10 cellular contexts compared by ENCODE assay signal in the genomic region with DNA sequence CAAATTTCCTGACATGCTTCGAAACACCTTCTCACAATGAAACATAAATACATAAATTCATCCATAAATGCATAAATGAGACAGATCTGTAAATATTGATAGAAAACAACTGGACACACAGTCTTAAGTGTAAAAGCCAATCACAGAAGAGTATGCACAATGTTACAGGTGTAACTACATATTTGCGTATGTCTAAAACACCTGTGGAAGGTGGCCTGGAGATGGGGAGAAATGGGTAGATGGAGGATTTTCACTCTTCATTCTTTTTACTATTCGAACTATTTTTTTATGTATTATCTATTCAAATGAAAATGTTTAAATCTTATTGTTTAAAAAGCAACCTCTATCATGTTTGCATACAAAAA. TPM values are rescaled to one million over a fixed set of nuclear protein-coding genes. Genes with fewer than 3 reads are reported as not detected.
DNase-seq lines count a peak whose midpoint lies in the region; ATAC-seq, FAIRE-seq and TF ChIP-seq lines count a peak whose summit lies in the region.
"Had no signal": no experiment of that assay in that cellular context is flagged by ENCODE, and none has a peak within 500 bp of the region (broad histone marks: within the 10 kb centered on the region; RNA-seq: fewer than 3 reads in every experiment).

No MANE protein-coding gene starts in this region.

- ATAC-seq in heart right ventricle (no peak), heart left ventricle (no peak)

- peaks cover 0 to 31% (median 20%) of the 10 kb centered on the region in 9 donors for H3K4me1 ChIP-seq in heart right ventricle
- H3K4me1 ChIP-seq in heart left ventricle, result peaks cover 0 to 17% (median 10%) of the 10 kb centered on the region in 12 donors
- no peaks in the 10 kb centered on the region for H3K4me1 ChIP-seq in kidney (ENCODE audit: control insufficient read depth in 1 of 2, insufficient read depth in 1 of 2, low read depth in 1 of 2, low read length in 2 of 2)

- H3K4me1 Mint-ChIP-seq in activated naive CD8-positive, alpha-beta T cell (ENCODE audit: low read depth), result peaks cover 22% of the 10 kb centered on the region
- peaks cover 4% of the 10 kb centered on the region for H3K4me1 Mint-ChIP-seq in type B pancreatic cell (ENCODE audit: unreplicated experiment)

- H3K9me3 Mint-ChIP-seq in activated naive CD8-positive, alpha-beta T cell (ENCODE audit: low read depth), result no peaks in the 10 kb centered on the region
- H3K9me3 Mint-ChIP-seq in type B pancreatic cell, result no peaks in the 10 kb centered on the region

- peaks cover 10% of the 10 kb centered on the region for H3K27me3 Mint-ChIP-seq in activated naive CD8-positive, alpha-beta T cell
- peaks cover 22% of the 10 kb centered on the region for H3K27me3 Mint-ChIP-seq in type B pancreatic cell

- peak overlapping the region; percentile 93 for H3K4me3 Mint-ChIP-seq in activated naive CD8-positive, alpha-beta T cell
- H3K4me3 Mint-ChIP-seq in type B pancreatic cell, result peak overlapping the region; percentile 89

- peak overlapping the region in 6 of 10 donors; percentile 53 to 76 (median 64) for H3K4me3 ChIP-seq in heart right ventricle
- H3K4me3 ChIP-seq in heart left ventricle, result peak overlapping the region in 6 of 12 donors; percentile 60 to 68 (median 64)
- peak overlapping the region; percentile 87 to 97 for H3K4me3 ChIP-seq in kidney (ENCODE audit: low read length in 2 of 2)

- H3K36me3 ChIP-seq in heart right ventricle (peaks cover 0 to under 1% (median 0%) of the 10 kb centered on the region in 9 donors), heart left ventricle (no peaks in the 10 kb centered on the region), kidney (ENCODE audit: control insufficient read depth in 1 of 2, insufficient read depth in 2 of 2, low read length in 2 of 2) (no peaks in the 10 kb centered on the region)
- H3K36me3 ChIP-seq: BLaER1 treated with 17β-estradiol and CSF1 and Interleukin-3, amounts not matched to agents 10 nM and 100 nM had no signal

- H3K27me3 ChIP-seq in heart right ventricle, result peaks cover 0 to 45% (median 0%) of the 10 kb centered on the region in 7 donors
- peaks cover 0 to 4% (median 0%) of the 10 kb centered on the region in 9 donors for H3K27me3 ChIP-seq in heart left ventricle

- DNase-seq in heart right ventricle (no peak), heart left ventricle (no peak), kidney (no peak), type B pancreatic cell (ENCODE audit: extremely low spot score, unreplicated experiment) (no peak), erythroblast (lab: John Stamatoyannopoulos, UW) (no peak), NCI-H2227 treated with DMSO at 0.1 percent for 48 hours (lab: John Stamatoyannopoulos, UW) (no peak), occipital lobe (lab: John Stamatoyannopoulos, UW) (no peak)
- DNase-seq: NCI-H2107 had no signal

- peak overlapping the region; percentile 74 to 80 for H3K9ac ChIP-seq in kidney (ENCODE audit: low read length in 2 of 2)

- no peak for TF ChIP-seq POLR2A in heart left ventricle (IDR thresholded peaks at IDR 0.05)
- TF ChIP-seq POLR2A in erythroblast (IDR thresholded peaks at IDR 0.05; ENCODE audit: low read length), result no peak

- intact Hi-C loops in heart right ventricle (cut with DNase I) (loop anchor here in 1 of 10 donors (10.0 kb wide), 1 partner anchor 649 kb away; the partner anchor contains the start of gene CADPS2), heart left ventricle (cut with DNase I) (no loop called here), kidney (cut with DNase I) (no loop called here)

- H3K36me3 Mint-ChIP-seq in activated naive CD8-positive, alpha-beta T cell, result no peaks in the 10 kb centered on the region
- H3K36me3 Mint-ChIP-seq in type B pancreatic cell, result no peaks in the 10 kb centered on the region

- TF ChIP-seq CTCF in heart right ventricle (IDR thresholded peaks at IDR 0.05) (no peak), heart left ventricle (IDR thresholded peaks at IDR 0.05) (no peak), kidney (IDR thresholded peaks at IDR 0.05; ENCODE audit: borderline replicate concordance, extremely low read depth, insufficient read depth) (no peak), type B pancreatic cell (conservative IDR thresholded peaks at IDR 0.05) (no peak)

- H3K27ac ChIP-seq in heart right ventricle (no peak overlapping the region), heart left ventricle (peak overlapping the region in 1 of 12 donors; percentile 24), kidney (ENCODE audit: low read depth in 2 of 2, low read length in 2 of 2) (peak overlapping the region in 1 of 2 donors; percentile 69)

- no peaks in the 10 kb centered on the region for H3K9me3 ChIP-seq in heart right ventricle
- H3K9me3 ChIP-seq in heart left ventricle, result no peaks in the 10 kb centered on the region
- no peaks in the 10 kb centered on the region for H3K9me3 ChIP-seq in kidney (ENCODE audit: control insufficient read depth in 1 of 2, low read length in 2 of 2)
- H3K9me3 ChIP-seq: BLaER1 treated with 17β-estradiol and CSF1 and Interleukin-3, amounts not matched to agents 10 nM and 100 nM had no signal

- no peak overlapping the region for H3K27ac Mint-ChIP-seq in activated naive CD8-positive, alpha-beta T cell
- peak overlapping the region; percentile 90 for H3K27ac Mint-ChIP-seq in type B pancreatic cell

- FAIRE-seq in kidney (lab: Jason Lieb, UNC), result no peak

- 88 to 91% methylated on average over 3 of the region's 3 CpGs for WGBS in heart right ventricle, 2 donors
- WGBS in heart left ventricle, 4 donors, result 86 to 94% (median 90%) methylated on average over 3 of the region's 3 CpGs

RNA-seq across cellular contexts. Expression of gene IQUB, which starts 0.9 kb away (rescaled TPM):
- total RNA-seq in heart right ventricle (under 1 TPM; 0.17 to 0.83 (median 0.53) TPM), heart left ventricle (1 to 10 TPM in 1 of 9 donors, under 1 TPM in 8; 0.24 to 1.3 (median 0.63) TPM), kidney (6.9 TPM), type B pancreatic cell (ENCODE audit: low replicate concordance) (1.2 and 2.1 TPM in 2 replicates), occipital lobe (3.4 TPM)
- polyA plus RNA-seq in heart right ventricle (under 1 TPM; 0.13 to 0.15 TPM), heart left ventricle (under 1 TPM in 1 of 2 donors, not detected in 1; 0.19 TPM), kidney (ENCODE audit: insufficient read depth, low read depth, low replicate concordance) (1.8 TPM)

RNA-seq across cellular contexts. Expression of gene NDUFA5, which starts 24.1 kb away (rescaled TPM):
- total RNA-seq in heart right ventricle (100 to 1,000 TPM; 185 to 358 (median 281) TPM), heart left ventricle (100 to 1,000 TPM; 109 to 332 (median 245) TPM), kidney (115 TPM), type B pancreatic cell (ENCODE audit: low replicate concordance) (85.8 and 99.1 TPM in 2 replicates), occipital lobe (154 TPM)
- polyA plus RNA-seq in heart right ventricle (100 to 1,000 TPM; 123 to 491 TPM), heart left ventricle (100 to 1,000 TPM; 144 to 415 TPM), kidney (ENCODE audit: insufficient read depth, low read depth, low replicate concordance) (189 TPM)
